13 cellular contexts compared by ENCODE assay signal in genomic region chr2:184047536-184047935, GRCh38.
A peak's percentile ranks its signal among the peaks of the same experiment; 100 is the strongest.
DNase-seq lines count a peak whose midpoint lies in the region; ATAC-seq and TF ChIP-seq lines count a peak whose summit lies in the region.
"Had no signal": no experiment of that assay in that cellular context is flagged by ENCODE, and none has a peak within 500 bp of the region (broad histone marks: within the 10 kb centered on the region; RNA-seq: fewer than 3 reads in every experiment).

No MANE protein-coding gene starts in this region.

- H4K20me1 ChIP-seq in mammary epithelial cell (ENCODE audit: insufficient read depth, low read length): no peaks in the 10 kb centered on the region
- H4K20me1 ChIP-seq: BLaER1 treated with 17β-estradiol and CSF1 and Interleukin-3, amounts not matched to agents 10 nM and 100 nM had no signal

- WGBS in mesenchymal stem cell: 73% methylated on average over 2 of the region's 3 CpGs
- 66% methylated on average over 3 of the region's 3 CpGs for WGBS in mammary epithelial cell (ENCODE audit: low coverage, missing lambda C conversion rate)

- H3K4me1 ChIP-seq in mesenchymal stem cell (ENCODE audit: control insufficient read depth, insufficient read depth, low read depth, low read length): no peaks in the 10 kb centered on the region
- H3K4me1 ChIP-seq in mammary epithelial cell (ENCODE audit: insufficient read depth, low read length): no peaks in the 10 kb centered on the region
- H3K4me1 ChIP-seq: BLaER1 treated with 17β-estradiol and CSF1 and Interleukin-3, amounts not matched to agents 10 nM and 100 nM; HAP-1 had no signal

- H3K27me3 ChIP-seq in brain microvascular endothelial cell (replicated peaks) (no peaks in the 10 kb centered on the region), mesenchymal stem cell (ENCODE audit: control insufficient read depth in 1 of 2, insufficient read depth in 1 of 2, low read length in 2 of 2) (no peaks in the 10 kb centered on the region), WERI-Rb-1 (ENCODE audit: insufficient read depth, low read depth, severe bottlenecking) (no peaks in the 10 kb centered on the region), mammary epithelial cell (ENCODE audit: insufficient read depth, low read length) (no peaks in the 10 kb centered on the region)
- H3K27me3 ChIP-seq: BLaER1 treated with 17β-estradiol and CSF1 and Interleukin-3, amounts not matched to agents 10 nM and 100 nM had no signal

- no peak for TF ChIP-seq CTCF in brain microvascular endothelial cell (IDR thresholded peaks at IDR 0.05; ENCODE audit: low read depth, low read length, missing control alignments)
- TF ChIP-seq CTCF in WERI-Rb-1 (IDR thresholded peaks at IDR 0.05; ENCODE audit: low read depth, low read length): no peak
- no peak for TF ChIP-seq CTCF in mammary epithelial cell (conservative IDR thresholded peaks at IDR 0.05 in 1 of 2, IDR thresholded peaks at IDR 0.05 in 1 of 2; ENCODE audit: extremely low read depth in 1 of 2, insufficient read depth in 1 of 2, low read depth in 1 of 2, low read length in 2 of 2)

- DNase-seq in NCI-H226 (peak; percentile 83), brain microvascular endothelial cell (peak; percentile 2), mesenchymal stem cell (peak; percentile 52), WERI-Rb-1 (no peak), mammary epithelial cell (no peak)
- DNase-seq: Calu3; CD8-positive, alpha-beta T cell; DMS79 treated with DMSO at 0.1 percent for 48 hours; GF-D8; IMR-90 had no signal

- no peak overlapping the region for H3K23ac ChIP-seq in mesenchymal stem cell (ENCODE audit: low read length in 2 of 2)

- no peak overlapping the region for H3K9ac ChIP-seq in mesenchymal stem cell (ENCODE audit: low read length)
- H3K9ac ChIP-seq in mammary epithelial cell (ENCODE audit: insufficient read depth, low read length): no peak overlapping the region
- H3K9ac ChIP-seq: BLaER1 treated with 17β-estradiol and CSF1 and Interleukin-3, amounts not matched to agents 10 nM and 100 nM had no signal

- in situ Hi-C loops in brain microvascular endothelial cell (cut with HindIII; ENCODE audit: low pct_ligation_motif_present, low sequenced_read_pairs) (no loop called here), mammary epithelial cell (cut with MboI; ENCODE audit: low sequenced_read_pairs in 2 of 2) (no loop called here)

- no peaks in the 10 kb centered on the region for H3K79me1 ChIP-seq in mesenchymal stem cell (replicated peaks; ENCODE audit: low read length, poor library complexity, severe bottlenecking)

- BruUV-seq in mammary epithelial cell (replicated peaks; lab: Mats Ljungman, UMichigan): no TSS peak

- H3K4me3 ChIP-seq in brain microvascular endothelial cell (ENCODE audit: low read depth, low read length) (no peak overlapping the region), mesenchymal stem cell (ENCODE audit: insufficient read depth in 1 of 2, low read depth in 1 of 2, low read length in 2 of 2) (no peak overlapping the region), WERI-Rb-1 (ENCODE audit: low read depth, low read length) (no peak overlapping the region), mammary epithelial cell (replicated peaks in 1 of 3; ENCODE audit: insufficient read depth in 1 of 3, low read depth in 2 of 3, low read length in 3 of 3) (no peak overlapping the region)
- H3K4me3 ChIP-seq: BLaER1 treated with 17β-estradiol and CSF1 and Interleukin-3, amounts not matched to agents 10 nM and 100 nM; HAP-1 had no signal

- H3K4me2 ChIP-seq in mesenchymal stem cell (ENCODE audit: low read length, poor library complexity, severe bottlenecking) (no peak overlapping the region), mammary epithelial cell (ENCODE audit: insufficient read depth, low read depth, low read length) (no peak overlapping the region)
- H3K4me2 ChIP-seq: BLaER1 treated with 17β-estradiol and CSF1 and Interleukin-3, amounts not matched to agents 10 nM and 100 nM had no signal

- H3K9me3 ChIP-seq in mesenchymal stem cell (ENCODE audit: control insufficient read depth, low read length): no peaks in the 10 kb centered on the region
- no peaks in the 10 kb centered on the region for H3K9me3 ChIP-seq in WERI-Rb-1 (ENCODE audit: severe bottlenecking)
- no peaks in the 10 kb centered on the region for H3K9me3 ChIP-seq in mammary epithelial cell (replicated peaks; ENCODE audit: insufficient read depth, low read length)
- H3K9me3 ChIP-seq: BLaER1 treated with 17β-estradiol and CSF1 and Interleukin-3, amounts not matched to agents 10 nM and 100 nM; HAP-1 had no signal

- H2AFZ ChIP-seq in mesenchymal stem cell (ENCODE audit: low read depth, low read length) (no peak overlapping the region), mammary epithelial cell (ENCODE audit: low read depth, low read length) (no peak overlapping the region)

- no peak overlapping the region for H3K18ac ChIP-seq in mesenchymal stem cell (ENCODE audit: low read depth in 1 of 2, low read length in 2 of 2)

- H4K8ac ChIP-seq in mesenchymal stem cell (ENCODE audit: low read length): no peak overlapping the region

- ATAC-seq in GM18520 (IDR thresholded peaks at IDR 0.05; ENCODE audit: unreplicated experiment): no peak
- ATAC-seq: CD8-positive, alpha-beta T cell had no signal

- no peak overlapping the region for H3K14ac ChIP-seq in mesenchymal stem cell (ENCODE audit: low read length in 2 of 2)

- H3K27ac ChIP-seq in brain microvascular endothelial cell (no peak overlapping the region), mesenchymal stem cell (ENCODE audit: low read length, poor library complexity, severe bottlenecking) (no peak overlapping the region), WERI-Rb-1 (no peak overlapping the region), mammary epithelial cell (ENCODE audit: insufficient read depth, low read depth, low read length) (no peak overlapping the region)
- H3K27ac ChIP-seq: BLaER1 treated with 17β-estradiol and CSF1 and Interleukin-3, amounts not matched to agents 10 nM and 100 nM had no signal

- no peak overlapping the region for H2BK5ac ChIP-seq in mesenchymal stem cell (ENCODE audit: low read depth, low read length, poor library complexity, severe bottlenecking)

- no peak overlapping the region for H2BK120ac ChIP-seq in mesenchymal stem cell (ENCODE audit: low read depth, low read length)

- no peak overlapping the region for H2BK12ac ChIP-seq in mesenchymal stem cell (ENCODE audit: low read length in 2 of 2)

- CTCF ChIA-PET in mammary epithelial cell (lab: Charles Lee; ENCODE audit: low non-redundant PET): no interaction called here

- H3K36me3 ChIP-seq in brain microvascular endothelial cell (replicated peaks): no peaks in the 10 kb centered on the region
- H3K36me3 ChIP-seq in mesenchymal stem cell (ENCODE audit: control insufficient read depth in 1 of 2, insufficient read depth in 2 of 2, low read depth in 1 of 2, low read length in 2 of 2): no peaks in the 10 kb centered on the region
- no peaks in the 10 kb centered on the region for H3K36me3 ChIP-seq in WERI-Rb-1
- no peaks in the 10 kb centered on the region for H3K36me3 ChIP-seq in mammary epithelial cell (ENCODE audit: insufficient read depth, low read length)
- H3K36me3 ChIP-seq: BLaER1 treated with 17β-estradiol and CSF1 and Interleukin-3, amounts not matched to agents 10 nM and 100 nM; HAP-1 had no signal

- no peak overlapping the region for H4K91ac ChIP-seq in mesenchymal stem cell (ENCODE audit: low read length)

- intact Hi-C loops in mammary epithelial cell (cut with micrococcal nuclease): no loop called here

- H3K79me2 ChIP-seq in mammary epithelial cell (ENCODE audit: insufficient read depth, low read length): no peaks in the 10 kb centered on the region

- H2BK15ac ChIP-seq in mesenchymal stem cell (ENCODE audit: low read depth, poor library complexity, severe bottlenecking): no peak overlapping the region

- no peak overlapping the region for H3K4ac ChIP-seq in mesenchymal stem cell (ENCODE audit: low read depth in 1 of 2, low read length in 2 of 2)

- dilution Hi-C loops in mammary epithelial cell (cut with HindIII; ENCODE audit: low sequenced_read_pairs): no loop called here

- H2AK5ac ChIP-seq in mesenchymal stem cell (ENCODE audit: low read length, severe bottlenecking): no peak overlapping the region

Comparison
In these comparisons a context has a peak if more than half of its experiments do, and no peak if none do; other contexts are left out.
1. DNase-seq: peak in NCI-H226 (single experiment), brain microvascular endothelial cell (single experiment) and mesenchymal stem cell (single experiment); none in WERI-Rb-1 (single experiment) and mammary epithelial cell (single experiment).